Comparison of ENCODE assay signal across 1 cellular context in genomic region chr22:26672590-26673468, GRCh38.
TF ChIP-seq lines count a peak whose summit lies in the region.

No MANE protein-coding gene starts in this region.

TF ChIP-seq in GM12878, 131 proteins besides CTCF, POLR2A, EP300 and RAD21 (continued from another document and continues in another):
- TF ChIP-seq CUX1 (IDR thresholded peaks at IDR 0.05; ENCODE audit: insufficient replicate concordance, low read depth, low read length) (no peak), MYB (IDR thresholded peaks at IDR 0.05; ENCODE audit: borderline replicate concordance, low read depth, low read length) (no peak), ASH2L (IDR thresholded peaks at IDR 0.05; ENCODE audit: borderline replicate concordance, low read depth) (no peak), SREBF2 (IDR thresholded peaks at IDR 0.05; ENCODE audit: low read length) (peak; percentile 72), NRF1 (conservative IDR thresholded peaks at IDR 0.05; ENCODE audit: low read depth, low read length) (no peak), IRF4 (IDR thresholded peaks at IDR 0.05; ENCODE audit: low read depth, low read length) (0 out of 2 replicates have a peak, but pooled peaks have one; percentile 15), KAT2A (conservative IDR thresholded peaks at IDR 0.05; ENCODE audit: control insufficient read depth, low read depth, low read length) (no peak), E4F1 (IDR thresholded peaks at IDR 0.05; ENCODE audit: borderline replicate concordance, partially characterized antibody) (peak; percentile 45), ZNF592 (IDR thresholded peaks at IDR 0.05) (no peak; the same call in 1 of the 2 replicates), SUZ12 (IDR thresholded peaks at IDR 0.05; ENCODE audit: unreplicated experiment) (no peak), USF2 (IDR thresholded peaks at IDR 0.05; ENCODE audit: borderline replicate concordance, low read depth, low read length) (peak; percentile 29; the same call in 1 of the 2 replicates), POLR2AphosphoS2 (IDR thresholded peaks at IDR 0.05; ENCODE audit: low read depth, low read length) (peak; percentile 30; the same call in 1 of the 2 replicates), CREB1 (IDR thresholded peaks at IDR 0.05; ENCODE audit: low read depth) (peak; percentile 68), ZBTB40 (IDR thresholded peaks at IDR 0.05; ENCODE audit: borderline replicate concordance) (peak; percentile 99), TARDBP (IDR thresholded peaks at IDR 0.05; ENCODE audit: borderline replicate concordance) (no peak), RUNX3 (IDR thresholded peaks at IDR 0.05; ENCODE audit: low read length) (peak; percentile 78), ZNF217 (IDR thresholded peaks at IDR 0.05) (no peak), ZNF24 (IDR thresholded peaks at IDR 0.05) (no peak), HDAC6 (IDR thresholded peaks at IDR 0.05; ENCODE audit: unreplicated experiment) (no peak), ZBTB4 (CRISPR knock-in tag; IDR thresholded peaks at IDR 0.05) (no peak), PML (IDR thresholded peaks at IDR 0.05; ENCODE audit: low read length) (peak; percentile 91), IKZF2 (IDR thresholded peaks at IDR 0.05) (peak; percentile 84 to 90), CHD1 (IDR thresholded peaks at IDR 0.05; ENCODE audit: low read depth, low read length) (0 out of 2 replicates have a peak, but pooled peaks have one; percentile 8), E2F8 (IDR thresholded peaks at IDR 0.05; ENCODE audit: low read depth, partially characterized antibody) (peak; percentile 94), WRNIP1 (IDR thresholded peaks at IDR 0.05; ENCODE audit: borderline replicate concordance, low read depth, low read length) (no peak), BHLHE40 (IDR thresholded peaks at IDR 0.05; ENCODE audit: borderline replicate concordance in 1 of 2, low read depth in 2 of 2, low read length in 1 of 2) (peak; percentile 89 to 94), IRF3 (IDR thresholded peaks at IDR 0.05) (no peak), ETV6 (conservative IDR thresholded peaks at IDR 0.05 in 1 of 2, IDR thresholded peaks at IDR 0.05 in 1 of 2; ENCODE audit: borderline replicate concordance in 1 of 2, low read depth in 1 of 2) (peak in 1 of 2 experiments; percentile 97; a peak in 2 of 4 replicates), CREM (IDR thresholded peaks at IDR 0.05; ENCODE audit: low read depth) (peak; percentile 44), ZNF622 (IDR thresholded peaks at IDR 0.05) (no peak)
